Comparison of ENCODE assay signal across 8 cellular contexts in the genomic region with DNA sequence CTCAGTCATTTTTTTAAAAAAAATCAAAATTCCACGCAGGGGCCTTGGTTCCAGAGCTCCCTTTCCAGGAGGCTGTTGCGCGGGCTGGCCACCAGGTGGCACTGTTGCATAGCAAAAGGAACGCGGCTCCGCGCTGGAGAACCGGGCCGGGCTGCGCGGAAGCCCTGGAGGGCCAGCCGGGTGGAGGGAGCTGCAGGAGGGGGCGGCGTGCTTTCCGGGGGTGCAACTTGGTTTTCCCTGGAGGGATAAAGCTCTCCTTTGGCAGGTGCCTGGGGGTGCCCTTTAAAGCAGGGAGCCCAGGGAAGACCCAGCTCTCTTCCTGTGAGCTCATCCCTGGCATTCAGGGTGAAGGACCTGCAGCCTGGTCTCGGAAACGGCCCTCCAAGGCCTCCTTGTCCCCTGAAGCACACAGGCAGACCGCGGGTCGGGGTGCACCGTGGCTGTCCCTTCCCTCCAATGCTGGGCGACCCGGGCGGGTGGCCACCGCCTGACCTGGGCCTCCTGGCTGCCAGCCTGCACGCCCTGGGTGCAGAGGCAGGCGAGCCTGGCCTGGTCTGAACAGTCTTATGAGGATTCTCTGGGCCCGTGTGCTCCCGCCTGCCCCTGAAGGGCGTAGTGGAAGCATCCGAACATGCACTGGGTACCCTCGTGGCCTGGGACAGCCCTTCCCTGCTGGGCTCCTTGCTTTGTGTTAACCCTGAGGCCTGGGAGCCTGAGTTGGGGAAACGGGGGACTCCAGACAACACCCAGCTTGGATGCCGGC. TPM values are rescaled to one million over a fixed set of nuclear protein-coding genes. Genes with fewer than 3 reads are reported as not detected.
DNase-seq lines count a peak whose midpoint lies in the region; ATAC-seq, FAIRE-seq and TF ChIP-seq lines count a peak whose summit lies in the region.

No MANE protein-coding gene starts in this region.

- H3K27ac ChIP-seq in HEK293 (ENCODE audit: extremely low read depth, low read depth, low read length) = no peak overlapping the region

- POLR2A ChIA-PET in HEK293 (lab: Yijun Ruan, JAX) = interaction anchor here (1.1 to 1.3 kb wide), 2 partner anchors 40 to 499 kb away, joined by 4 to 9 read pairs; no protein-coding TSS in a partner anchor

- no peaks in the 10 kb centered on the region for H3K9me3 Mint-ChIP-seq in activated naive CD4-positive, alpha-beta T cell treated with anti-CD3 and anti-CD28 coated beads for 36 hours

- no peak overlapping the region for H3K4me3 Mint-ChIP-seq in activated naive CD4-positive, alpha-beta T cell treated with anti-CD3 and anti-CD28 coated beads for 36 hours

- peaks cover 9% of the 10 kb centered on the region for H3K27me3 Mint-ChIP-seq in activated naive CD4-positive, alpha-beta T cell treated with anti-CD3 and anti-CD28 coated beads for 36 hours (ENCODE audit: low read depth)

- H3K4me1 Mint-ChIP-seq in activated naive CD4-positive, alpha-beta T cell treated with anti-CD3 and anti-CD28 coated beads for 36 hours (ENCODE audit: low read depth) = no peaks in the 10 kb centered on the region

- intact Hi-C loops in activated naive CD4-positive, alpha-beta T cell treated with anti-CD3 and anti-CD28 coated beads for 36 hours (cut with micrococcal nuclease) = loop anchor here (1.0 to 10.0 kb wide), 3 partner anchors 40 to 492 kb away; no protein-coding TSS in a partner anchor
- intact Hi-C loops in Right ventricle myocardium superior (cut with DNase I) (loop anchor here (5.0 kb wide), 2 partner anchors 39 to 499 kb away; no protein-coding TSS in a partner anchor), posterior cingulate gyrus (cut with DNase I) (loop anchor here (1.0 to 2.0 kb wide), 3 partner anchors 42 to 499 kb away; no protein-coding TSS in a partner anchor)

- ATAC-seq in Right ventricle myocardium superior (ENCODE audit: poor library complexity) = peak; percentile 88
- no peak for ATAC-seq in GM21717 (IDR thresholded peaks at IDR 0.05; ENCODE audit: unreplicated experiment)

- no peaks in the 10 kb centered on the region for H3K9me3 ChIP-seq in HEK293 (ENCODE audit: control insufficient read depth, insufficient read depth, low read depth, low read length)

- no peaks in the 10 kb centered on the region for H3K36me3 ChIP-seq in HEK293 (ENCODE audit: control insufficient read depth in 2 of 2, insufficient read depth in 1 of 2, low read length in 2 of 2)

- CTCF ChIA-PET in HEK293 (lab: Yijun Ruan, JAX) = interaction anchor here (0.6 to 6.4 kb wide), 65 partner anchors 9 to 734 kb away, joined by 3 to 138 read pairs (median 5); partner anchors contain the start of genes H19, KRTAP5-6 and SYT8
- CTCF ChIA-PET in activated naive CD4-positive, alpha-beta T cell treated with anti-CD3 and anti-CD28 coated beads for 36 hours (lab: Charles Lee) = interaction anchor here (0.7 to 5.8 kb wide), 40 partner anchors 9 to 503 kb away, joined by 3 to 53 read pairs (median 4); partner anchors contain the start of genes KRTAP5-2 and SYT8

- FAIRE-seq in urothelium cell line (lab: Jason Lieb, UNC) = no peak

- peak; percentile 83 for DNase-seq in CD1c-positive myeloid dendritic cell (ENCODE audit: extremely low spot score)
- DNase-seq in SK-N-DZ (ENCODE audit: low spot score) = peak; percentile 34
- peak; percentile 74 for DNase-seq in activated naive CD4-positive, alpha-beta T cell treated with anti-CD3 and anti-CD28 coated beads for 36 hours
- peak; percentile 85 for DNase-seq in Right ventricle myocardium superior
- DNase-seq in posterior cingulate gyrus = peak; percentile 70 to 98 (median 86)
- DNase-seq in urothelium cell line (ENCODE audit: low spot score) = peak; percentile 81

- no peaks in the 10 kb centered on the region for H3K4me1 ChIP-seq in HEK293 (ENCODE audit: control insufficient read depth, insufficient read depth, low read length)

- peak; percentile 81 for TF ChIP-seq CTCF in HEK293 (tag by site-specific recombination; IDR thresholded peaks at IDR 0.05)

- no peak overlapping the region for H3K4me3 ChIP-seq in HEK293 (ENCODE audit: low read depth, low read length)

- no peaks in the 10 kb centered on the region for H3K36me3 Mint-ChIP-seq in activated naive CD4-positive, alpha-beta T cell treated with anti-CD3 and anti-CD28 coated beads for 36 hours (ENCODE audit: low read depth)

- no peak overlapping the region for H3K27ac Mint-ChIP-seq in activated naive CD4-positive, alpha-beta T cell treated with anti-CD3 and anti-CD28 coated beads for 36 hours

TF ChIP-seq in HEK293, 187 proteins besides CTCF, POLR2A, EP300 and RAD21:
- TF ChIP-seq ZNF404 (tag by site-specific recombination; IDR thresholded peaks at IDR 0.05) = no peak
- TF ChIP-seq, protein P1, sequence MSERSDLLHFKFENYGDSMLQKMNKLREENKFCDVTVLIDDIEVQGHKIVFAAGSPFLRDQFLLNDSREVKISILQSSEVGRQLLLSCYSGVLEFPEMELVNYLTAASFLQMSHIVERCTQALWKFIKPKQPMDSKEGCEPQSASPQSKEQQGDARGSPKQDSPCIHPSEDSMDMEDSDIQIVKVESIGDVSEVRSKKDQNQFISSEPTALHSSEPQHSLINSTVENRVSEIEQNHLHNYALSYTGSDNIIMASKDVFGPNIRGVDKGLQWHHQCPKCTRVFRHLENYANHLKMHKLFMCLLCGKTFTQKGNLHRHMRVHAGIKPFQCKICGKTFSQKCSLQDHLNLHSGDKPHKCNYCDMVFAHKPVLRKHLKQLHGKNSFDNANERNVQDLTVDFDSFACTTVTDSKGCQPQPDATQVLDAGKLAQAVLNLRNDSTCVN (tag by site-specific recombination; optimal IDR thresholded peaks at IDR 0.05) = peak; percentile 20
- 0 out of 2 replicates have a peak, but pooled peaks have one; percentile 12 for TF ChIP-seq EGR2 (tag by site-specific recombination; IDR thresholded peaks at IDR 0.05; ENCODE audit: low read depth)
- peak; percentile 28; the same call in 1 of the 2 replicates for TF ChIP-seq ZFHX2 (tag by site-specific recombination; conservative IDR thresholded peaks at IDR 0.05)
- no peak for TF ChIP-seq ZEB2 (tag by site-specific recombination; IDR thresholded peaks at IDR 0.05)
- TF ChIP-seq ZNF654 (tag by site-specific recombination; IDR thresholded peaks at IDR 0.05; ENCODE audit: low read depth) = peak; percentile 75
- TF ChIP-seq ZNF660 (tag by site-specific recombination; IDR thresholded peaks at IDR 0.05) = peak; percentile 52; the same call in 1 of the 2 replicates
- TF ChIP-seq ZNF571 (tag by site-specific recombination; IDR thresholded peaks at IDR 0.05) = no peak
- no peak for TF ChIP-seq AEBP2 (tag by site-specific recombination; IDR thresholded peaks at IDR 0.05; ENCODE audit: borderline replicate concordance)
- 0 out of 2 replicates have a peak, but pooled peaks have one; percentile 13 for TF ChIP-seq GLIS2 (tag by site-specific recombination; IDR thresholded peaks at IDR 0.05)
- peak; percentile 58 for TF ChIP-seq GLIS1 (tag by site-specific recombination; IDR thresholded peaks at IDR 0.05)

RNA-seq across cellular contexts. Expression of gene KRTAP5-5, which starts 23.4 kb away (rescaled TPM):
- polyA plus RNA-seq in SK-N-DZ (2014; cell fraction: cytosol; rRNA removed) = not detected in 2 replicates
- not detected in 2 replicates for polyA plus RNA-seq in SK-N-DZ (2014; cell fraction: nucleus; rRNA removed)
- not detected for total RNA-seq in activated naive CD4-positive, alpha-beta T cell treated with anti-CD3 and anti-CD28 coated beads for 36 hours
- not detected for total RNA-seq in Right ventricle myocardium superior

RNA-seq across cellular contexts. Expression of gene KRTAP5-4, which starts 31.0 kb away (rescaled TPM):
- not detected in 2 replicates for polyA plus RNA-seq in SK-N-DZ (2014; cell fraction: cytosol; rRNA removed)
- not detected in 2 replicates for polyA plus RNA-seq in SK-N-DZ (2014; cell fraction: nucleus; rRNA removed)
- not detected for total RNA-seq in activated naive CD4-positive, alpha-beta T cell treated with anti-CD3 and anti-CD28 coated beads for 36 hours
- total RNA-seq in Right ventricle myocardium superior = not detected

RNA-seq across cellular contexts. Expression of gene KRTAP5-6, which starts 44.0 kb away (rescaled TPM):
- polyA plus RNA-seq in SK-N-DZ (2014; cell fraction: cytosol; rRNA removed) = not detected in 2 replicates
- not detected in 2 replicates for polyA plus RNA-seq in SK-N-DZ (2014; cell fraction: nucleus; rRNA removed)
- total RNA-seq in activated naive CD4-positive, alpha-beta T cell treated with anti-CD3 and anti-CD28 coated beads for 36 hours = not detected
- not detected for total RNA-seq in Right ventricle myocardium superior

RNA-seq across cellular contexts. Expression of gene KRTAP5-3, which starts 44.7 kb away (rescaled TPM):
- polyA plus RNA-seq in SK-N-DZ (2014; cell fraction: cytosol; rRNA removed) = not detected in 2 replicates
- polyA plus RNA-seq in SK-N-DZ (2014; cell fraction: nucleus; rRNA removed) = not detected in 2 replicates
- not detected for total RNA-seq in activated naive CD4-positive, alpha-beta T cell treated with anti-CD3 and anti-CD28 coated beads for 36 hours
- total RNA-seq in Right ventricle myocardium superior = not detected

RNA-seq across cellular contexts. Expression of gene KRTAP5-2, which starts 54.9 kb away (rescaled TPM):
- polyA plus RNA-seq in SK-N-DZ (2014; cell fraction: cytosol; rRNA removed) = not detected in 2 replicates
- polyA plus RNA-seq in SK-N-DZ (2014; cell fraction: nucleus; rRNA removed) = not detected in 2 replicates
- not detected for total RNA-seq in activated naive CD4-positive, alpha-beta T cell treated with anti-CD3 and anti-CD28 coated beads for 36 hours
- total RNA-seq in Right ventricle myocardium superior = not detected

Comparison
In these comparisons a context has a peak if more than half of its experiments do, and no peak if none do; other contexts are left out.
1. DNase-seq: peak in every context shown above with its lines; median percentile 86 in posterior cingulate gyrus; 85 in Right ventricle myocardium superior; 83 in CD1c-positive myeloid dendritic cell; 81 in urothelium cell line; 74 in activated naive CD4-positive, alpha-beta T cell treated with anti-CD3 and anti-CD28 coated beads for 36 hours; 34 in SK-N-DZ.